Comparison of ENCODE assay signal across 19 cellular contexts in the genomic region with DNA sequence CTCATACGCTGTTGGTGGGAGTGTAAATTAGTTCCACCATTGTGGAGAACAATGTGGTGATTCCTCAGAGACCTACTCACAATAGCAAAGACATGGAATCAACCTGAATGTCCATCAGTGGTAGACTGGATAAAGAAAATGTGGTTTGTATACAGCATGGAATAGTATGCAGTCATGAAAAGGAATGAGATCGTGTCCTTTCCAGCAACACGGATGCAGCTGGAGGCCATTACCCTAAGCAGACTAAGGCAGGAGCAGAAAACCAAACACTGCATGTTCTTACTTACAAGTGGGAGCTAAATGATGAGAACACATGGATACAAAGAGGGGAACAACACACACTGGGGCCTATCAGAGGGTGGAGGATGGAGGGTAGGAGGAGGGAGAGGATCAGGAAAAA. TPM values are rescaled to one million over a fixed set of nuclear protein-coding genes. Genes with fewer than 3 reads are reported as not detected.
A peak's percentile ranks its signal among the peaks of the same experiment; 100 is the strongest.
DNase-seq lines count a peak whose midpoint lies in the region; ATAC-seq, FAIRE-seq and TF ChIP-seq lines count a peak whose summit lies in the region.
"Had no signal": no experiment of that assay in that cellular context is flagged by ENCODE, and none has a peak within 500 bp of the region (broad histone marks: within the 10 kb centered on the region; RNA-seq: fewer than 3 reads in every experiment).

No MANE protein-coding gene starts in this region.

- no peak for TF ChIP-seq CTCF in OCI-LY3 (IDR thresholded peaks at IDR 0.05; ENCODE audit: low read depth, low read length)
- TF ChIP-seq CTCF in kidney (IDR thresholded peaks at IDR 0.05; ENCODE audit: borderline replicate concordance, extremely low read depth, insufficient read depth), result no peak

- no peak for FAIRE-seq in kidney (lab: Jason Lieb, UNC)
- FAIRE-seq: A204.1, GM12892 had no signal

- H3K36me3 ChIP-seq in OCI-LY3 (replicated peaks; ENCODE audit: low read depth, low read length), result peaks cover 4% of the 10 kb centered on the region
- no peaks in the 10 kb centered on the region for H3K36me3 ChIP-seq in kidney (ENCODE audit: control insufficient read depth in 1 of 2, insufficient read depth in 2 of 2, low read length in 2 of 2)

- H3K4me1 ChIP-seq in OCI-LY3 (ENCODE audit: low read length), result peaks cover 54% of the 10 kb centered on the region
- H3K4me1 ChIP-seq in kidney (ENCODE audit: control insufficient read depth in 1 of 2, insufficient read depth in 1 of 2, low read depth in 1 of 2, low read length in 2 of 2), result peaks cover 0 to 24% of the 10 kb centered on the region in 2 donors

- H3K9ac ChIP-seq in OCI-LY3 (ENCODE audit: low read length) (peak overlapping the region; percentile 56; the same call in 1 of the 2 replicates), kidney (ENCODE audit: low read length in 2 of 2) (no peak overlapping the region)
- H3K9ac ChIP-seq: BLaER1 had no signal

- H3K9me3 ChIP-seq in OCI-LY3 (ENCODE audit: insufficient read depth, low read length) (no peaks in the 10 kb centered on the region), kidney (ENCODE audit: control insufficient read depth in 1 of 2, low read length in 2 of 2) (no peaks in the 10 kb centered on the region)
- H3K9me3 ChIP-seq: BLaER1, Caco-2 had no signal

- no peak for ATAC-seq in Right ventricle myocardium inferior
- ATAC-seq: GM23338 had no signal

- no peaks in the 10 kb centered on the region for H4K20me1 ChIP-seq in OCI-LY3 (ENCODE audit: insufficient read depth, low read length)

- H3K4me2 ChIP-seq in OCI-LY3 (ENCODE audit: low read length), result peak overlapping the region; percentile 75
- H3K4me2 ChIP-seq: BLaER1, GM23338 had no signal

- H2AFZ ChIP-seq in OCI-LY3 (ENCODE audit: low read depth, low read length), result no peak overlapping the region
- H2AFZ ChIP-seq: GM23338 had no signal

- peak overlapping the region; percentile 87 for H3K27ac ChIP-seq in OCI-LY3 (ENCODE audit: low read length)
- H3K27ac ChIP-seq in caudate nucleus (ENCODE audit: low read depth, low read length), result peak overlapping the region; percentile 39
- no peak overlapping the region for H3K27ac ChIP-seq in kidney (ENCODE audit: low read depth in 2 of 2, low read length in 2 of 2)
- H3K27ac ChIP-seq: BLaER1, HL-60 had no signal

- no peaks in the 10 kb centered on the region for H3K27me3 ChIP-seq in OCI-LY3 (ENCODE audit: low read depth, low read length)
- H3K27me3 ChIP-seq: BLaER1 had no signal

- DNase-seq in cardiac septum (ENCODE audit: low spot score), result peak; percentile 12
- no peak for DNase-seq in Right ventricle myocardium inferior (ENCODE audit: missing footprints)
- DNase-seq in caudate nucleus (lab: John Stamatoyannopoulos, UW), result no peak
- peak; percentile 1 for DNase-seq in kidney
- no peak for DNase-seq in ACHN
- DNase-seq in NCI-H2227 (lab: John Stamatoyannopoulos, UW; ENCODE audit: unreplicated experiment), result no peak
- DNase-seq in mucosa of gallbladder (ENCODE audit: low spot score), result no peak
- DNase-seq: AML-193; Caco-2; CD8-positive, alpha-beta memory T cell; DND-41; GDM1; H7 had no signal

- 0 out of 2 replicates have a peak, but pooled peaks cover 4% of the 10 kb centered on the region for H3K79me2 ChIP-seq in OCI-LY3 (ENCODE audit: low read length)

- intact Hi-C loops in cardiac septum (cut with DNase I) (no loop called here), Right ventricle myocardium inferior (cut with DNase I) (no loop called here), kidney (cut with DNase I) (no loop called here)

- in situ Hi-C loops in ACHN (cut with HindIII; ENCODE audit: low pct_ligation_motif_present, low pct_unique_long_range_greater_than_20kb, low sequenced_read_pairs), result no loop called here

- no peak overlapping the region for H3K4me3 ChIP-seq in OCI-LY3 (ENCODE audit: low read length)
- no peak overlapping the region for H3K4me3 ChIP-seq in kidney (ENCODE audit: low read length in 2 of 2)
- H3K4me3 ChIP-seq: BLaER1, GM23338 had no signal

RNA-seq across cellular contexts. Expression of a gene that starts 54.6 kb away (rescaled TPM):
- total RNA-seq in cardiac septum (24.0 TPM), Right ventricle myocardium inferior (15.0 TPM), kidney (15.8 TPM), mucosa of gallbladder (26.8 TPM)
- 1.7 TPM for polyA plus RNA-seq in kidney (ENCODE audit: insufficient read depth, low read depth, low replicate concordance)

Comparison
In these comparisons a context has a peak if more than half of its experiments do, and no peak if none do; other contexts are left out.
1. DNase-seq: peak in cardiac septum (single experiment) and kidney (single experiment); none in Right ventricle myocardium inferior (single experiment), caudate nucleus (0 of 61), ACHN (single experiment), NCI-H2227 (single experiment) and mucosa of gallbladder (single experiment).
2. H3K27ac ChIP-seq: peak in OCI-LY3 (single experiment) and caudate nucleus (single experiment); none in kidney (0 of 2).